12 cellular contexts compared by ENCODE assay signal in genomic region chr11:587546-587945, GRCh38. TPM values are rescaled to one million over a fixed set of nuclear protein-coding genes. Genes with fewer than 3 reads are reported as not detected.
DNase-seq lines count a peak whose midpoint lies in the region; ATAC-seq and TF ChIP-seq lines count a peak whose summit lies in the region.
"Had no signal": no experiment of that assay in that cellular context is flagged by ENCODE, and none has a peak within 500 bp of the region (broad histone marks: within the 10 kb centered on the region; RNA-seq: fewer than 3 reads in every experiment).

No MANE protein-coding gene starts in this region.

- peak overlapping the region; percentile 94 to 97 (median 95) for H3K27ac Mint-ChIP-seq in CD14-positive monocyte
- H3K27ac Mint-ChIP-seq in central memory CD8-positive, alpha-beta T cell (ENCODE audit: low read depth) = peak overlapping the region; percentile 97
- H3K27ac Mint-ChIP-seq in natural killer cell = peak overlapping the region; percentile 86 to 89
- H3K27ac Mint-ChIP-seq: memory B cell had no signal

- H3K4ac ChIP-seq in IMR-90 (ENCODE audit: low read depth, low read length) (no peak overlapping the region), mesendoderm (ENCODE audit: low read depth, low read length) (no peak overlapping the region)

- peaks cover 7% of the 10 kb centered on the region; the same call in 1 of the 2 replicates for H3K4me1 ChIP-seq in IMR-90 (ENCODE audit: control insufficient read depth, insufficient read depth, low read length)
- H3K4me1 ChIP-seq in mesendoderm (ENCODE audit: control insufficient read depth, low read depth, low read length) = no peaks in the 10 kb centered on the region

- H3K36me3 ChIP-seq in IMR-90 (ENCODE audit: control insufficient read depth, insufficient read depth, low read length) (peaks cover 55% of the 10 kb centered on the region), mesendoderm (ENCODE audit: control insufficient read depth, insufficient read depth, low read length) (peaks cover 29% of the 10 kb centered on the region)

- H4K8ac ChIP-seq in IMR-90 (ENCODE audit: low read depth in 2 of 2, low read length in 2 of 2) = no peak overlapping the region
- no peak overlapping the region for H4K8ac ChIP-seq in mesendoderm (ENCODE audit: low read depth, low read length)

- POLR2A ChIA-PET in IMR-90 (lab: Charles Lee; ENCODE audit: unreplicated experiment) = no interaction called here

- no peak overlapping the region for H4K5ac ChIP-seq in IMR-90 (ENCODE audit: low read depth, low read length)
- no peak overlapping the region for H4K5ac ChIP-seq in mesendoderm (ENCODE audit: low read length)

- H3K4me1 Mint-ChIP-seq in CD14-positive monocyte (peaks cover 25% of the 10 kb centered on the region), natural killer cell (peaks cover 16 to 29% of the 10 kb centered on the region in 2 donors)
- H3K4me1 Mint-ChIP-seq in central memory CD8-positive, alpha-beta T cell = peaks cover 28% of the 10 kb centered on the region
- H3K4me1 Mint-ChIP-seq: memory B cell had no signal

- no peak for TF ChIP-seq CTCF in CD14-positive monocyte (IDR thresholded peaks at IDR 0.05)
- TF ChIP-seq CTCF in IMR-90 (conservative IDR thresholded peaks at IDR 0.05; ENCODE audit: low read depth, low read length) = no peak
- TF ChIP-seq CTCF in natural killer cell (IDR thresholded peaks at IDR 0.05) = no peak

- dilution Hi-C loops in IMR-90 (cut with HindIII; ENCODE audit: low sequenced_read_pairs, unreplicated experiment) = no loop called here

- no peak overlapping the region for H3K4me2 ChIP-seq in IMR-90 (ENCODE audit: low read depth, low read length)
- no peak overlapping the region for H3K4me2 ChIP-seq in mesendoderm (ENCODE audit: low read length)

- peaks cover 0 to 2% (median 0%) of the 10 kb centered on the region in 3 donors for H3K27me3 Mint-ChIP-seq in CD14-positive monocyte (ENCODE audit: low read depth in 3 of 3)
- no peaks in the 10 kb centered on the region for H3K27me3 Mint-ChIP-seq in central memory CD8-positive, alpha-beta T cell
- no peaks in the 10 kb centered on the region for H3K27me3 Mint-ChIP-seq in natural killer cell (ENCODE audit: low read depth in 2 of 2)
- H3K27me3 Mint-ChIP-seq: memory B cell had no signal

- H3K23ac ChIP-seq in IMR-90 (ENCODE audit: low read depth, low read length) = no peak overlapping the region
- no peak overlapping the region for H3K23ac ChIP-seq in mesendoderm (ENCODE audit: low read length)

- H3K79me1 ChIP-seq in IMR-90 (ENCODE audit: low read depth in 1 of 2, low read length in 2 of 2) = peaks cover 33 to 68% of the 10 kb centered on the region in 2 experiments
- peaks cover 12% of the 10 kb centered on the region for H3K79me1 ChIP-seq in mesendoderm (ENCODE audit: low read length)

- no peak overlapping the region for H3K4me3 ChIP-seq in IMR-90 (ENCODE audit: insufficient read depth, low read depth, low read length)
- no peak overlapping the region for H3K4me3 ChIP-seq in mesendoderm (ENCODE audit: low read length)
- H3K4me3 ChIP-seq: coronary artery had no signal

- no TSS peak for BruUV-seq in IMR-90 (replicated peaks; lab: Mats Ljungman, UMichigan)

- H2BK120ac ChIP-seq in IMR-90 (ENCODE audit: low read depth, low read length) (no peak overlapping the region), mesendoderm (ENCODE audit: low read depth, low read length) (no peak overlapping the region)

- CTCF ChIA-PET in IMR-90 (lab: Yijun Ruan, JAX) = no interaction called here

- H3K27me3 ChIP-seq in IMR-90 (ENCODE audit: control insufficient read depth, insufficient read depth, low read length) = no peaks in the 10 kb centered on the region
- H3K27me3 ChIP-seq in mesendoderm (ENCODE audit: insufficient read depth, low read length, poor library complexity) = no peaks in the 10 kb centered on the region

- no peak overlapping the region for H2AK5ac ChIP-seq in IMR-90 (ENCODE audit: low read depth, low read length)
- no peak overlapping the region for H2AK5ac ChIP-seq in mesendoderm (ENCODE audit: low read length)

- H3K4me3 Mint-ChIP-seq in CD14-positive monocyte (no peak overlapping the region), natural killer cell (no peak overlapping the region)
- peak overlapping the region; percentile 45 for H3K4me3 Mint-ChIP-seq in central memory CD8-positive, alpha-beta T cell
- H3K4me3 Mint-ChIP-seq: memory B cell had no signal

- peak overlapping the region; percentile 3 for H2AFZ ChIP-seq in IMR-90 (replicated peaks; ENCODE audit: low read length, poor library complexity)

- DNase-seq in CD14-positive monocyte (ENCODE audit: low spot score) (no peak), IMR-90 (no peak), natural killer cell (no peak), head of caudate nucleus (no peak), mesendoderm (no peak), putamen (ENCODE audit: low spot score) (no peak)
- no peak for DNase-seq in central memory CD8-positive, alpha-beta T cell (ENCODE audit: low spot score in 2 of 2)
- DNase-seq: NCI-H1105 had no signal

- intact Hi-C loops in CD14-positive monocyte (cut with micrococcal nuclease) = no loop called here
- intact Hi-C loops in IMR-90 (cut with micrococcal nuclease) = no loop called here
- intact Hi-C loops in natural killer cell (cut with micrococcal nuclease) = no loop called here
- intact Hi-C loops in head of caudate nucleus (cut with DNase I) = no loop called here

- in situ Hi-C loops in IMR-90 (cut with MboI; ENCODE audit: low sequenced_read_pairs) = no loop called here

- no peaks in the 10 kb centered on the region for H3K9me3 ChIP-seq in IMR-90 (ENCODE audit: control insufficient read depth, insufficient read depth, low read length)

- no peak overlapping the region for H2BK5ac ChIP-seq in IMR-90 (ENCODE audit: low read depth, low read length, poor library complexity, severe bottlenecking)
- no peak overlapping the region for H2BK5ac ChIP-seq in mesendoderm (ENCODE audit: low read length)

- no peak overlapping the region for H3K27ac ChIP-seq in IMR-90 (ENCODE audit: insufficient read depth, low read length)
- H3K27ac ChIP-seq in mesendoderm (ENCODE audit: low read depth, low read length) = no peak overlapping the region
- H3K27ac ChIP-seq: coronary artery had no signal

- H3K18ac ChIP-seq in IMR-90 (ENCODE audit: low read depth, low read length) (no peak overlapping the region), mesendoderm (ENCODE audit: low read length) (no peak overlapping the region)

- H3K9ac ChIP-seq in IMR-90 (ENCODE audit: low read depth, low read length) (no peak overlapping the region), mesendoderm (ENCODE audit: low read length) (no peak overlapping the region)

- no peak overlapping the region for H3K14ac ChIP-seq in IMR-90 (replicated peaks; ENCODE audit: low read depth, low read length)

- H3K9me3 Mint-ChIP-seq in CD14-positive monocyte (no peaks in the 10 kb centered on the region), natural killer cell (no peaks in the 10 kb centered on the region)
- H3K9me3 Mint-ChIP-seq in central memory CD8-positive, alpha-beta T cell = no peaks in the 10 kb centered on the region
- H3K9me3 Mint-ChIP-seq: memory B cell had no signal

- H2BK20ac ChIP-seq in IMR-90 (ENCODE audit: low read depth, low read length) = no peak overlapping the region

- H3K56ac ChIP-seq in IMR-90 (ENCODE audit: extremely low read depth, insufficient read depth, low read length) (no peak overlapping the region), mesendoderm (ENCODE audit: low read length) (no peak overlapping the region)

- TF ChIP-seq POLR2A in IMR-90 (IDR thresholded peaks at IDR 0.05; ENCODE audit: low read depth, low read length) = no peak

- peak; percentile 6; the same call in 1 of the 2 replicates for ATAC-seq in IMR-90 (ENCODE audit: low read depth)
- ATAC-seq in central memory CD8-positive, alpha-beta T cell (replicated peaks; ENCODE audit: extremely low read depth, poor library complexity, severe bottlenecking) = no peak
- ATAC-seq in natural killer cell = peak in 1 of 3 donors; percentile 4
- ATAC-seq in HG03159 (IDR thresholded peaks at IDR 0.05; ENCODE audit: unreplicated experiment) = no peak

- no peak overlapping the region for H2AK9ac ChIP-seq in IMR-90 (replicated peaks; ENCODE audit: low read depth, low read length, poor library complexity)

- WGBS in IMR-90 (ENCODE audit: extremely low coverage in 2 of 2, insufficient read length in 1 of 2), 2 experiments = no CpG with 5 or more reads among the region's 8 CpGs
- WGBS in mesendoderm (ENCODE audit: extremely low coverage, insufficient coverage, low lambda C conversion rate) = no CpG with 5 or more reads among the region's 8 CpGs

- no peak overlapping the region for H2BK15ac ChIP-seq in IMR-90 (ENCODE audit: low read depth, low read length)
- no peak overlapping the region for H2BK15ac ChIP-seq in mesendoderm (replicated peaks; ENCODE audit: low read depth)

- no peaks in the 10 kb centered on the region for H3K79me2 ChIP-seq in mesendoderm (ENCODE audit: control insufficient read depth, insufficient read depth, low read length)

- H3K9me1 ChIP-seq in IMR-90 (ENCODE audit: insufficient read depth, low read length) = peaks cover 12% of the 10 kb centered on the region; the same call in 1 of the 2 replicates

- TF ChIP-seq RAD21 in IMR-90 (IDR thresholded peaks at IDR 0.05; ENCODE audit: low read length) = no peak

- H3K36me3 Mint-ChIP-seq in CD14-positive monocyte (peaks cover 69 to 87% of the 10 kb centered on the region in 2 donors), natural killer cell (peaks cover 8% of the 10 kb centered on the region)
- peaks cover 51% of the 10 kb centered on the region for H3K36me3 Mint-ChIP-seq in central memory CD8-positive, alpha-beta T cell (ENCODE audit: insufficient read depth)

- H4K91ac ChIP-seq in IMR-90 (ENCODE audit: insufficient read depth, low read depth, low read length) = no peak overlapping the region

- peaks cover 71% of the 10 kb centered on the region for H4K20me1 ChIP-seq in IMR-90 (ENCODE audit: insufficient read depth, low read length)

RNA-seq across cellular contexts. Expression of gene PHRF1, which starts 11.3 kb away (rescaled TPM):
- polyA plus RNA-seq in CD14-positive monocyte = 1 to 10 TPM; 1.3 to 3.3 TPM
- total RNA-seq in IMR-90 (2012; rRNA removed) = 10.9 and 12.2 TPM in 2 replicates
- 17.5 and 23.0 TPM in 2 replicates for polyA plus RNA-seq in IMR-90 (2012; rRNA removed)
- 16.8 and 17.0 TPM in 2 replicates for polyA plus RNA-seq in IMR-90 (2012; cell fraction: cytosol; rRNA removed)
- 34.6 and 53.2 TPM in 2 replicates for polyA plus RNA-seq in IMR-90 (2012; cell fraction: nucleus; rRNA removed; ENCODE audit: low replicate concordance)
- 10 to 100 TPM; 46.1 to 52.0 (median 46.9) TPM for total RNA-seq in natural killer cell
- 19.1 TPM for polyA plus RNA-seq in mesendoderm (2013, experiment 1 of 2)
- 18.6 TPM for polyA plus RNA-seq in mesendoderm (2013, experiment 2 of 2)

RNA-seq across cellular contexts. Expression of gene RASSF7, which starts 26.8 kb away (rescaled TPM):
- polyA plus RNA-seq in CD14-positive monocyte (10 to 100 TPM in 1 of 2 donors, 1 to 10 TPM in 1; 10.0 to 12.4 TPM), IMR-90 (2012; rRNA removed) (18.5 and 24.2 TPM in 2 replicates)
- total RNA-seq in IMR-90 (2012; rRNA removed) (6.8 and 6.9 TPM in 2 replicates), natural killer cell (10 to 100 TPM; 19.0 to 21.7 (median 20.0) TPM)
- polyA plus RNA-seq in IMR-90 (2012; cell fraction: cytosol; rRNA removed) = 22.9 and 28.1 TPM in 2 replicates
- 66.1 and 134 TPM in 2 replicates for polyA plus RNA-seq in IMR-90 (2012; cell fraction: nucleus; rRNA removed; ENCODE audit: low replicate concordance)
- polyA plus RNA-seq in mesendoderm (2013, experiment 1 of 2) = 5.6 TPM
- 6.5 TPM for polyA plus RNA-seq in mesendoderm (2013, experiment 2 of 2)

RNA-seq across cellular contexts. Expression of gene LMNTD2, which starts 27.0 kb away (rescaled TPM):
- 1 to 10 TPM in 1 of 2 donors, under 1 TPM in 1; 0.67 to 1.2 TPM for polyA plus RNA-seq in CD14-positive monocyte
- 0.18 and 0.28 TPM in 2 replicates for total RNA-seq in IMR-90 (2012; rRNA removed)
- polyA plus RNA-seq in IMR-90 (2012; rRNA removed) = 1.3 and 2.5 TPM in 2 replicates
- polyA plus RNA-seq in IMR-90 (2012; cell fraction: cytosol; rRNA removed) = 1.1 and 1.7 TPM in 2 replicates
- 22.0 and 37.2 TPM in 2 replicates for polyA plus RNA-seq in IMR-90 (2012; cell fraction: nucleus; rRNA removed; ENCODE audit: low replicate concordance)
- 1 to 10 TPM; 3.5 to 5.2 (median 5.0) TPM for total RNA-seq in natural killer cell
- polyA plus RNA-seq in mesendoderm (2013, experiment 1 of 2) = 0.56 TPM
- polyA plus RNA-seq in mesendoderm (2013, experiment 2 of 2) = 0.49 TPM

RNA-seq across cellular contexts. Expression of gene IRF7, which starts 28.2 kb away (rescaled TPM):
- 10 to 100 TPM; 38.6 to 42.9 TPM for polyA plus RNA-seq in CD14-positive monocyte
- total RNA-seq in IMR-90 (2012; rRNA removed) = 1.4 and 1.6 TPM in 2 replicates
- 4.5 and 5.8 TPM in 2 replicates for polyA plus RNA-seq in IMR-90 (2012; rRNA removed)
- 3.0 and 6.5 TPM in 2 replicates for polyA plus RNA-seq in IMR-90 (2012; cell fraction: cytosol; rRNA removed)
- polyA plus RNA-seq in IMR-90 (2012; cell fraction: nucleus; rRNA removed; ENCODE audit: low replicate concordance) = 14.5 and 38.2 TPM in 2 replicates
- total RNA-seq in natural killer cell = 10 to 100 TPM; 63.3 to 97.3 (median 77.3) TPM
- 4.0 TPM for polyA plus RNA-seq in mesendoderm (2013, experiment 1 of 2)
- polyA plus RNA-seq in mesendoderm (2013, experiment 2 of 2) = 3.8 TPM

RNA-seq across cellular contexts. Expression of gene CDHR5, which starts 37.2 kb away (rescaled TPM):
- polyA plus RNA-seq in CD14-positive monocyte = under 1 TPM; 0.18 TPM
- total RNA-seq in IMR-90 (2012; rRNA removed) = not detected in 2 replicates
- polyA plus RNA-seq in IMR-90 (2012; rRNA removed) = not detected in 2 replicates
- not detected in 2 replicates for polyA plus RNA-seq in IMR-90 (2012; cell fraction: cytosol; rRNA removed)
- not detected in 2 replicates for polyA plus RNA-seq in IMR-90 (2012; cell fraction: nucleus; rRNA removed; ENCODE audit: low replicate concordance)
- not detected for total RNA-seq in natural killer cell
- polyA plus RNA-seq in mesendoderm (2013, experiment 1 of 2) = 0.01 TPM
- 0.01 TPM for polyA plus RNA-seq in mesendoderm (2013, experiment 2 of 2)
- total RNA-seq: fibroblast of lung had no signal
- polyA plus RNA-seq: fibroblast of lung had no signal
